8 cellular contexts compared by ENCODE assay signal in genomic region chr15:39782441-39783138, GRCh38. TPM values are rescaled to one million over a fixed set of nuclear protein-coding genes. Genes with fewer than 3 reads are reported as not detected.
A peak's percentile ranks its signal among the peaks of the same experiment; 100 is the strongest.
DNase-seq lines count a peak whose midpoint lies in the region; TF ChIP-seq lines count a peak whose summit lies in the region.

TSS of gene FSIP1 (minus strand) at chr15:39782841. CDS start at chr15:39776524, 6,317 bp downstream.

- peaks cover 45% of the 10 kb centered on the region for H3K4me1 ChIP-seq in SJSA1 (replicated peaks)
- H3K4me1 ChIP-seq in suprapubic skin: peaks cover 30% of the 10 kb centered on the region

- H3K27ac Mint-ChIP-seq in activated naive CD4-positive, alpha-beta T cell treated with anti-CD3 and anti-CD28 coated beads, Interleukin-2, amount 10 ng/mL, durations not matched to agents 7 days and 5 days: peak within 1 kb of the TSS; percentile 91

- no peaks in the 10 kb centered on the region for H3K27me3 ChIP-seq in SJSA1 (replicated peaks)
- no peaks in the 10 kb centered on the region for H3K27me3 ChIP-seq in suprapubic skin

- H3K27ac ChIP-seq in SJSA1 (peak within 1 kb of the TSS; percentile 81), suprapubic skin (peak within 1 kb of the TSS; percentile 63)

- peaks cover 4% of the 10 kb centered on the region for H3K9me3 Mint-ChIP-seq in activated naive CD4-positive, alpha-beta T cell treated with anti-CD3 and anti-CD28 coated beads, Interleukin-2, amount 10 ng/mL, durations not matched to agents 7 days and 5 days

- H3K9me3 ChIP-seq in SJSA1 (replicated peaks): peaks cover 7% of the 10 kb centered on the region
- H3K9me3 ChIP-seq in suprapubic skin: no peaks in the 10 kb centered on the region

- peaks cover 4% of the 10 kb centered on the region for H3K36me3 Mint-ChIP-seq in activated naive CD4-positive, alpha-beta T cell treated with anti-CD3 and anti-CD28 coated beads, Interleukin-2, amount 10 ng/mL, durations not matched to agents 7 days and 5 days

- 3% methylated on average over 16 of the region's 64 CpGs for WGBS in suprapubic skin

- peaks cover 10% of the 10 kb centered on the region for H3K36me3 ChIP-seq in SJSA1
- no peaks in the 10 kb centered on the region for H3K36me3 ChIP-seq in suprapubic skin

- H3K4me3 Mint-ChIP-seq in activated naive CD4-positive, alpha-beta T cell treated with anti-CD3 and anti-CD28 coated beads, Interleukin-2, amount 10 ng/mL, durations not matched to agents 7 days and 5 days: peak within 1 kb of the TSS; percentile 86

- H3K4me1 Mint-ChIP-seq in activated naive CD4-positive, alpha-beta T cell treated with anti-CD3 and anti-CD28 coated beads, Interleukin-2, amount 10 ng/mL, durations not matched to agents 7 days and 5 days: peaks cover 48% of the 10 kb centered on the region

- peak in 1 of 2 donors; percentile 45 for TF ChIP-seq POLR2A in suprapubic skin (IDR thresholded peaks at IDR 0.05)

- DNase-seq in GM04503 (ENCODE audit: low read depth) (peak; percentile 81), HFF-Myc (ENCODE audit: extremely low read depth, low read depth) (peak; percentile 93), MV-4-11 (lab: John Stamatoyannopoulos, UW) (peak; percentile 92), SJSA1 (ENCODE audit: low read depth in 1 of 2, low spot score in 2 of 2) (peak; percentile 98 to 99), germinal center (ENCODE audit: low spot score) (peak; percentile 99), nucleus accumbens (lab: John Stamatoyannopoulos, UW) (peak; percentile 58 to 99 (median 95)), suprapubic skin (ENCODE audit: low spot score in 2 of 2) (peak; percentile 97 to 98)
- peak; percentile 97 for DNase-seq in activated naive CD4-positive, alpha-beta T cell treated with anti-CD3 and anti-CD28 coated beads, Interleukin-2, amount 10 ng/mL, durations not matched to agents 7 days and 5 days

- no peak for TF ChIP-seq EP300 in suprapubic skin (IDR thresholded peaks at IDR 0.05)

- no peak for TF ChIP-seq CTCF in HFF-Myc (IDR thresholded peaks at IDR 0.05; ENCODE audit: low read depth, low read length, missing control alignments)
- TF ChIP-seq CTCF in suprapubic skin (IDR thresholded peaks at IDR 0.05): no peak

- H3K4me3 ChIP-seq in HFF-Myc (replicated peaks; ENCODE audit: low read depth, low read length) (peak within 1 kb of the TSS; percentile 83), SJSA1 (peak within 1 kb of the TSS; percentile 93), suprapubic skin (peak within 1 kb of the TSS; percentile 72)

- CTCF ChIA-PET in activated naive CD4-positive, alpha-beta T cell treated with anti-CD3 and anti-CD28 coated beads, Interleukin-2, amount 10 ng/mL, durations not matched to agents 7 days and 5 days (lab: Charles Lee): interaction anchor here (0.6 to 1.6 kb wide), 4 partner anchors 12 to 93 kb away, joined by 3 to 4 read pairs (median 4); no protein-coding TSS in a partner anchor

- H3K27me3 Mint-ChIP-seq in activated naive CD4-positive, alpha-beta T cell treated with anti-CD3 and anti-CD28 coated beads, Interleukin-2, amount 10 ng/mL, durations not matched to agents 7 days and 5 days: no peaks in the 10 kb centered on the region

RNA-seq across cellular contexts. Expression of gene FSIP1, which starts in this region (rescaled TPM):
- total RNA-seq in SJSA1 (2014; rRNA removed; shearing (Covaris generic)): 0.79 and 3.9 TPM in 2 replicates
- under 1 TPM in 2 of 4 donors, not detected in 2; 0.21 to 0.24 TPM for total RNA-seq in suprapubic skin

Comparison
In these comparisons a context has a peak if more than half of its experiments do, and no peak if none do; other contexts are left out.
1. Peak in every context shown above with its lines: DNase-seq, H3K4me3 ChIP-seq and H3K27ac ChIP-seq.
2. Peak in DNase-seq, H3K4me3 ChIP-seq and H3K27ac ChIP-seq in suprapubic skin; RNA of the gene not detected or under 1 TPM.